In the genomic region with DNA sequence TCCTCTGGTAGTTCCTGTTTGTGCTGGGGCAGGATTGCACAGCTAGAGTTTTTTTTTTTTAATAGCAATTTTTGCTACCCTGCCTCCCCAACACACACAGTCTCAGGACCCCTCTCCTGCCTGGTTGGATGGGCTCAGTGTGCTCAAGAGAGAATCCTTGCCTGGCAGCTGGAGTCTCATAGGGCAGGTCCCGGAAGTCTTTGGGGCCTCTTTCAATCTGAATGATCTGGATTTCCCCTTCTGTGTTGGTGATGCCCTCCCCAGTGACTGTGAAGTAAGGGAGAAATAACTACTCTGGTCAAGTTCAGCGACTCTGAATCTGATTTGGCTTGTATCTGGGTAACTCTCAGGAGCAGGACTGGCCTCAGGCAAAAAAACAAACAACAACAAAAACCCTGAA, we compare ENCODE assay signal across 20 cellular contexts.
DNase-seq lines count a peak whose midpoint lies in the region; ATAC-seq, FAIRE-seq and TF ChIP-seq lines count a peak whose summit lies in the region.
"Had no signal": no experiment of that assay in that cellular context is flagged by ENCODE, and none has a peak within 500 bp of the region (broad histone marks: within the 10 kb centered on the region; RNA-seq: fewer than 3 reads in every experiment).

No MANE protein-coding gene starts in this region.

- H3K14ac ChIP-seq in H9 (ENCODE audit: insufficient read depth, low read length): no peak overlapping the region

- H3K9me3 Mint-ChIP-seq in H9: no peaks in the 10 kb centered on the region

- H3K36me3 Mint-ChIP-seq in H9 (ENCODE audit: insufficient read depth in 1 of 3, low read depth in 3 of 3): no peaks in the 10 kb centered on the region

- H4K8ac ChIP-seq in H9 (replicated peaks; ENCODE audit: insufficient read length, low read depth, low read length): no peak overlapping the region

- H2BK15ac ChIP-seq in H9 (ENCODE audit: low read depth, low read length): no peak overlapping the region

- 0% methylated on average over 2 of the region's 2 CpGs for WGBS in GM12878 (ENCODE audit: insufficient coverage, insufficient replicate concordance, low lambda C conversion rate, missing lambda C conversion rate)
- no CpG with 5 or more reads among the region's 2 CpGs for WGBS in H9 (ENCODE audit: extremely low coverage, insufficient read length, low lambda C conversion rate)

- no peak for FAIRE-seq in GM12878 (lab: Jason Lieb, UNC)
- FAIRE-seq: endothelial cell of umbilical vein, small intestine had no signal

- H2BK5ac ChIP-seq in H9 (ENCODE audit: insufficient read length, low read length): no peak overlapping the region

- H4K20me1 ChIP-seq in GM12878 (ENCODE audit: control insufficient read depth, insufficient read depth) (no peaks in the 10 kb centered on the region), H9 (ENCODE audit: control insufficient read depth, insufficient read depth, insufficient read length) (no peaks in the 10 kb centered on the region)
- H4K20me1 ChIP-seq: BLaER1 treated with 17β-estradiol and CSF1 and Interleukin-3, amounts not matched to agents 10 nM and 100 nM had no signal

- H3K27me3 Mint-ChIP-seq in H9 (ENCODE audit: low read depth): no peaks in the 10 kb centered on the region
- H3K27me3 Mint-ChIP-seq: stimulated activated naive CD8-positive, alpha-beta T cell treated with anti-CD3 and anti-CD28 coated beads, Interleukin-15, Interleukin-2, amounts not matched to agents 100 ng/mL and 50 ng/mL, for 24 hours had no signal

- in situ Hi-C loops in GM12878 (cut with MboI): no loop called here

- no peak overlapping the region for H4K5ac ChIP-seq in H9 (ENCODE audit: insufficient read length, low read depth, low read length)

- no peak overlapping the region for H3K27ac Mint-ChIP-seq in H9
- H3K27ac Mint-ChIP-seq: stimulated activated naive CD8-positive, alpha-beta T cell treated with anti-CD3 and anti-CD28 coated beads, Interleukin-15, Interleukin-2, amounts not matched to agents 100 ng/mL and 50 ng/mL, for 24 hours had no signal

- SMC1A ChIA-PET in GM12878 (lab: Charles Lee; ENCODE audit: uncharacterized antibody, unreplicated experiment): interaction anchor here (0.7 to 14.2 kb wide), 19 partner anchors 9 to 201 kb away, joined by 3 to 360 read pairs (median 7); no protein-coding TSS in a partner anchor

- H3K4me3 ChIP-seq in GM12878: 0 out of 2 replicates have a peak overlapping the region, but pooled peaks have one; percentile 19
- H3K4me3 ChIP-seq: BLaER1 treated with 17β-estradiol and CSF1 and Interleukin-3, amounts not matched to agents 10 nM and 100 nM; gastroesophageal sphincter had no signal

- H3K4ac ChIP-seq in H9 (ENCODE audit: low read depth, low read length): no peak overlapping the region

- peak overlapping the region; percentile 52 for H3K9ac ChIP-seq in GM12878 (ENCODE audit: control insufficient read depth, insufficient read depth, low read length)
- no peak overlapping the region for H3K9ac ChIP-seq in H9 (ENCODE audit: extremely low read depth, insufficient read length, low read length)
- H3K9ac ChIP-seq: BLaER1 treated with 17β-estradiol and CSF1 and Interleukin-3, amounts not matched to agents 10 nM and 100 nM had no signal

- intact Hi-C loops in GM12878 (cut with micrococcal nuclease; ENCODE audit: unreplicated experiment) (no loop called here), Right ventricle myocardium superior (cut with DNase I) (no loop called here)

- H2AFZ ChIP-seq in GM12878 (ENCODE audit: control insufficient read depth, low read depth, low read length): peak overlapping the region; percentile 5
- no peak overlapping the region for H2AFZ ChIP-seq in H9 (ENCODE audit: low read length)

- CTCF ChIA-PET in GM12878 (lab: Yijun Ruan, JAX): interaction anchor here (0.6 to 14.1 kb wide), 12 partner anchors 8 to 303 kb away, joined by 3 to 243 read pairs (median 4); no protein-coding TSS in a partner anchor

- no peak overlapping the region for H2BK20ac ChIP-seq in H9 (ENCODE audit: low read depth, low read length, poor library complexity, severe bottlenecking)

- no peak overlapping the region for H2AK5ac ChIP-seq in H9 (ENCODE audit: insufficient read length, low read length)

- H3K4me3 Mint-ChIP-seq in H9: no peak overlapping the region
- H3K4me3 Mint-ChIP-seq: stimulated activated naive CD8-positive, alpha-beta T cell treated with anti-CD3 and anti-CD28 coated beads, Interleukin-15, Interleukin-2, amounts not matched to agents 100 ng/mL and 50 ng/mL, for 24 hours had no signal

- TF ChIP-seq POLR2A in GM12878 (IDR thresholded peaks at IDR 0.05; ENCODE audit: low read depth, low read length): 0 out of 2 replicates have a peak, but pooled peaks have one; percentile 23

- no peak overlapping the region for H3K23ac ChIP-seq in H9 (ENCODE audit: insufficient read length, low read depth, low read length)

- no TSS peak for BruUV-seq in GM12878 (replicated peaks; lab: Mats Ljungman, UMichigan)

- H3K23me2 ChIP-seq in H9 (ENCODE audit: insufficient read length, low read depth, low read length, poor library complexity, severe bottlenecking): no peaks in the 10 kb centered on the region

- POLR2A ChIA-PET in GM12878 (lab: Charles Lee): interaction anchor here (0.7 to 6.9 kb wide), 15 partner anchors 10 to 64 kb away, joined by 3 to 56 read pairs (median 4); no protein-coding TSS in a partner anchor

- TF ChIP-seq EP300 in GM12878 (IDR thresholded peaks at IDR 0.05; ENCODE audit: borderline replicate concordance in 1 of 2, control insufficient read depth in 1 of 2, low read depth in 2 of 2, low read length in 2 of 2): peak; percentile 57 to 76; a peak in 3 of 4 replicates

- H3K56ac ChIP-seq in H9 (ENCODE audit: insufficient read length, low read depth, low read length): no peak overlapping the region

- no peaks in the 10 kb centered on the region; a peak in 1 of 4 replicates for H3K4me1 Mint-ChIP-seq in H9

- no peak overlapping the region for H4K91ac ChIP-seq in H9 (ENCODE audit: insufficient read length, low read depth, low read length)

- H3T11ph ChIP-seq in H9 (ENCODE audit: low read length): no peak overlapping the region

- H3K27me3 ChIP-seq in GM12878 (replicated peaks in 1 of 2; ENCODE audit: control insufficient read depth in 2 of 2, insufficient read depth in 2 of 2, low read length in 1 of 2) (no peaks in the 10 kb centered on the region), H9 (ENCODE audit: insufficient read depth, low read length) (no peaks in the 10 kb centered on the region)
- H3K27me3 ChIP-seq: BLaER1 treated with 17β-estradiol and CSF1 and Interleukin-3, amounts not matched to agents 10 nM and 100 nM; gastroesophageal sphincter had no signal

- H2BK120ac ChIP-seq in H9 (ENCODE audit: low read depth, low read length, poor library complexity, severe bottlenecking): no peak overlapping the region

- ATAC-seq in GM18870 (IDR thresholded peaks at IDR 0.05; ENCODE audit: unreplicated experiment): peak; percentile 66
- ATAC-seq in GM21529 (IDR thresholded peaks at IDR 0.05; ENCODE audit: unreplicated experiment): peak; percentile 73
- peak; percentile 63 for ATAC-seq in HG03039 (IDR thresholded peaks at IDR 0.05; ENCODE audit: unreplicated experiment)
- peak; percentile 77 for ATAC-seq in GM12878
- no peak for ATAC-seq in Right ventricle myocardium superior (ENCODE audit: poor library complexity)
- no peak for ATAC-seq in HG02571 (IDR thresholded peaks at IDR 0.05; ENCODE audit: unreplicated experiment)
- ATAC-seq: gastroesophageal sphincter, Right ventricle myocardium inferior had no signal

- no peak overlapping the region for H3K18ac ChIP-seq in H9 (ENCODE audit: insufficient read length, low read depth, low read length)

- H3K9me3 ChIP-seq in GM12878 (replicated peaks; ENCODE audit: control insufficient read depth, insufficient read depth, low read length) (no peaks in the 10 kb centered on the region), H9 (ENCODE audit: control insufficient read depth, low read depth, low read length) (no peaks in the 10 kb centered on the region)
- H3K9me3 ChIP-seq: BLaER1 treated with 17β-estradiol and CSF1 and Interleukin-3, amounts not matched to agents 10 nM and 100 nM; gastroesophageal sphincter had no signal

- H3K79me2 ChIP-seq in GM12878 (ENCODE audit: control insufficient read depth, insufficient read depth, low read length) (no peaks in the 10 kb centered on the region), H9 (ENCODE audit: insufficient read depth, low read length) (no peaks in the 10 kb centered on the region)

- peaks cover 48% of the 10 kb centered on the region for H3K4me1 ChIP-seq in GM12878 (ENCODE audit: control insufficient read depth, insufficient read depth, low read length)
- no peaks in the 10 kb centered on the region for H3K4me1 ChIP-seq in H9 (ENCODE audit: insufficient read depth, low read length)
- H3K4me1 ChIP-seq: BLaER1 treated with 17β-estradiol and CSF1 and Interleukin-3, amounts not matched to agents 10 nM and 100 nM; gastroesophageal sphincter had no signal

- no peak for TF ChIP-seq RAD21 in GM12878 (IDR thresholded peaks at IDR 0.05; ENCODE audit: insufficient read depth, low read depth, low read length)

- H3K27ac ChIP-seq in GM12878 (ENCODE audit: control insufficient read depth, insufficient read depth) (peak overlapping the region; percentile 92), H9 (ENCODE audit: insufficient read length, low read depth, low read length) (no peak overlapping the region)
- H3K27ac ChIP-seq: BLaER1 treated with 17β-estradiol and CSF1 and Interleukin-3, amounts not matched to agents 10 nM and 100 nM; gastroesophageal sphincter had no signal

- no peak for TF ChIP-seq CTCF in GM12878 (IDR thresholded peaks at IDR 0.05 in 2 of 3, conservative IDR thresholded peaks at IDR 0.05 in 1 of 3; ENCODE audit: control insufficient read depth in 2 of 3, extremely low read depth in 1 of 3, insufficient read depth in 1 of 3, low read depth in 3 of 3, low read length in 3 of 3)
- TF ChIP-seq CTCF in H9 (conservative IDR thresholded peaks at IDR 0.05): no peak

- H3K4me2 ChIP-seq in GM12878 (ENCODE audit: control insufficient read depth, insufficient read depth): peak overlapping the region; percentile 69
- H3K4me2 ChIP-seq in H9 (ENCODE audit: insufficient read depth, insufficient read length, low read length): no peak overlapping the region
- H3K4me2 ChIP-seq: BLaER1 treated with 17β-estradiol and CSF1 and Interleukin-3, amounts not matched to agents 10 nM and 100 nM had no signal

- H2BK12ac ChIP-seq in H9 (ENCODE audit: insufficient read length, low read depth, low read length): no peak overlapping the region

- RAD21 ChIA-PET in GM12878 (lab: Charles Lee; ENCODE audit: unreplicated experiment): interaction anchor here (0.7 to 14.0 kb wide), 12 partner anchors 10 to 201 kb away, joined by 3 to 276 read pairs (median 4); no protein-coding TSS in a partner anchor

- no peaks in the 10 kb centered on the region for H3K79me1 ChIP-seq in H9 (ENCODE audit: insufficient read depth, low read depth, low read length, poor library complexity, severe bottlenecking)

- no peaks in the 10 kb centered on the region for H3K36me3 ChIP-seq in GM12878 (ENCODE audit: control insufficient read depth in 2 of 2, insufficient read depth in 2 of 2, low read length in 1 of 2)
- H3K36me3 ChIP-seq: BLaER1 treated with 17β-estradiol and CSF1 and Interleukin-3, amounts not matched to agents 10 nM and 100 nM; gastroesophageal sphincter had no signal

- DNase-seq in GM12878 (ENCODE audit: low read depth, low spot score): peak; percentile 83
- DNase-seq in H9: no peak
- no peak for DNase-seq in Right ventricle myocardium superior
- DNase-seq in effector CD8-positive, alpha-beta T cell (lab: John Stamatoyannopoulos, UW): no peak
- DNase-seq: activated CD4-positive, alpha-beta T cell treated with anti-CD3 and anti-CD28 coated beads, Interleukin-2, amount 50 U/mL, for 1 hour; DMS79; NCI-H2029 treated with DMSO at 0.1 percent for 48 hours; NCI-H774; occipital lobe; small intestine; T-helper 9 cell had no signal

Comparison
In these comparisons a context has a peak if more than half of its experiments do, and no peak if none do; other contexts are left out.
1. ATAC-seq: peak in GM18870 (single experiment), GM21529 (single experiment), HG03039 (single experiment) and GM12878 (single experiment); none in Right ventricle myocardium superior (single experiment) and HG02571 (single experiment).